ENCODE assay signal across 18 cellular contexts in genomic region chr2:25490220-25490619, GRCh38.
A peak's percentile ranks its signal among the peaks of the same experiment; 100 is the strongest.
DNase-seq lines count a peak whose midpoint lies in the region; ATAC-seq, FAIRE-seq and TF ChIP-seq lines count a peak whose summit lies in the region.
"Had no signal": no experiment of that assay in that cellular context is flagged by ENCODE, and none has a peak within 500 bp of the region (broad histone marks: within the 10 kb centered on the region; RNA-seq: fewer than 3 reads in every experiment).

No MANE protein-coding gene starts in this region.

- FAIRE-seq in A204.1 (lab: Jason Lieb, UNC) (peak; percentile 60), G401.6 (lab: Jason Lieb, UNC) (peak; percentile 57)

- TF ChIP-seq CTCF in GM13977 (IDR thresholded peaks at IDR 0.05; ENCODE audit: extremely low read depth, insufficient read depth, missing control alignments): no peak

- peak; percentile 58 for DNase-seq in OCI-M1 (lab: John Stamatoyannopoulos, UW)
- no peak for DNase-seq in left lobe of liver (ENCODE audit: low spot score)
- DNase-seq in GM13977 (ENCODE audit: low spot score): no peak
- no peak for DNase-seq in NCI-H1930 (lab: John Stamatoyannopoulos, UW)
- no peak for DNase-seq in DMS79 treated with DMSO at 0.1 percent for 48 hours (lab: John Stamatoyannopoulos, UW)
- DNase-seq: CD4-positive, alpha-beta T cell; COR-L47; DMS 273 treated with DMSO at 0.1 percent for 48 hours; GOT3; HCEC 1CT; KG1; NCI-H1694; NCI-H446; NCI-H526; SIG-M5; SK-N-SH had no signal

- in situ Hi-C loops in GM13977 (cut with MboI; ENCODE audit: low pct_unique_long_range_greater_than_20kb, low sequenced_read_pairs, unreplicated experiment): no loop called here

- peak; percentile 62 for ATAC-seq in left lobe of liver
